8 cellular contexts compared by ENCODE assay signal in the genomic region with DNA sequence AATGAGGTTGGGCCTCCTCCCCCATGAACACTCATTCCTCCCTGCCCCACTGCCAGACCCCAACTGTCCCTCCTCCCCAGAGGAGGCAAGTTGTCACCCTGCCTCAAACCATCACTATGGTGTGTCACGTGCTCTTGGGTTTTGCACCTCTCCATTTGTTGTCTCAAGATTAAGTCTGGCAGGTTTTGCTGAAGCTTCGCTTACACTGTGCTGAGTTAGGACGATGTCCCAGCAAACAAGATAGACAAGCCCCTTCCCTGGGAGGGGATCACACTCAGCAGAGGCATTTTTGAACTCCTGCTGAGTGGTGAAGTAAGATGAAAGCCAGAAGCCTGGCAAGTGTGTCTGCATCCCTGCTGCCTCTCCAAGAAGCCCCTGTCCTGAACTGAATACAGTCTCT.
"Had no signal": no experiment of that assay in that cellular context is flagged by ENCODE, and none has a peak within 500 bp of the region (broad histone marks: within the 10 kb centered on the region; RNA-seq: fewer than 3 reads in every experiment).

No MANE protein-coding gene starts in this region.

- H3K9me3 Mint-ChIP-seq: GM23338, H9 had no signal

- FAIRE-seq: H1, H54, HTR-8/SVneo, K562 had no signal

- H3K4me3 ChIP-seq: GM23338, K562 had no signal

- DNase-seq: H9, HCEC 1CT, IMR-90 had no signal

- H3K4me2 ChIP-seq: GM23338 had no signal

- H3K4me3 Mint-ChIP-seq: GM23338, H9 had no signal

- H3K27ac Mint-ChIP-seq: GM23338, H9 had no signal

- ATAC-seq: GM23338, K562 had no signal

- H2AFZ ChIP-seq: GM23338 had no signal

- H3K4me1 Mint-ChIP-seq: GM23338 had no signal
